ENCODE assay signal across 1 cellular context in the genomic region with DNA sequence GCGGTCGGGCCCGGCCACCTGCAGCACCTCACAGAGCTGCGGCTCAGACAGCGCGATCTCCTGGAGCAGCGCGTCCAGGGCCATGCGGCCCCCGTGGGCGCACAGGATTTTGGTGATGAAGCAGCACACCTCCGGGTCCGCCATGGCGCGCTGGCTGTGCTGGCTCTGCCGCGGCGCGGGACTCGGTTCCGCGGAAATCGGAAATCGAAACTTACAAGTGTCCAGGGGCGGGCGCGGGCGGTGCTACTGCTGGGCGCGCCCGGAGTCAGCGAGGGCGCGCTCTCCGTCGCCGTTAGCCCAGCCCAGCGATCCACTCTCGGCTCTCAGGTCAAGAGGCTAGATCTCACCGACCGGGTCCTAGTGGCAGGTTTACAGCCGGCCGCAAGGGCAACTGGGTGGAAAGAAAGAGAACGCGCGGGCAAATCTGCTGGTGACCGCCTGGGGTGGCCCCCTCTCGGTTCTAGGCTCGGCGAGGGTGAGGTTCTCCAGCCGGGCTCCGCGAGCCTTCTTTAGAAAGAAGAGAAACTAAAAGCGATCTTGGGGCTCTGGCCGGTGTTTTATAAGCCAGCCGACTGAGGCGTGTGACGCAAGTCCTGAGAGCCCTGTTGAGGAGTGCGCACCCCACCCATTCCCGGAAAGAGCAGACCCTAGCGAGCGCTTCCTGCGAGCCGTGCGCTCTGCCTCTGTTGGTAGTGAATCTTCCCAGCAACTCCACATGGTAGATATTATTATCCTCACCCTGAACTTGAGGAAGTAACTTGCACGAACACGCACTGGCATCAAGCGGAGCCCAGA.
TF ChIP-seq lines count a peak whose summit lies in the region.

A gene (minus strand): TSS at position 533 of the 795 bp plus-strand sequence. CDS start 389 bp downstream, at position 144.

TF ChIP-seq in K562, 482 proteins besides CTCF, POLR2A, EP300 and RAD21 (continued from another document and continues in another):
- TF ChIP-seq, protein P1, sequence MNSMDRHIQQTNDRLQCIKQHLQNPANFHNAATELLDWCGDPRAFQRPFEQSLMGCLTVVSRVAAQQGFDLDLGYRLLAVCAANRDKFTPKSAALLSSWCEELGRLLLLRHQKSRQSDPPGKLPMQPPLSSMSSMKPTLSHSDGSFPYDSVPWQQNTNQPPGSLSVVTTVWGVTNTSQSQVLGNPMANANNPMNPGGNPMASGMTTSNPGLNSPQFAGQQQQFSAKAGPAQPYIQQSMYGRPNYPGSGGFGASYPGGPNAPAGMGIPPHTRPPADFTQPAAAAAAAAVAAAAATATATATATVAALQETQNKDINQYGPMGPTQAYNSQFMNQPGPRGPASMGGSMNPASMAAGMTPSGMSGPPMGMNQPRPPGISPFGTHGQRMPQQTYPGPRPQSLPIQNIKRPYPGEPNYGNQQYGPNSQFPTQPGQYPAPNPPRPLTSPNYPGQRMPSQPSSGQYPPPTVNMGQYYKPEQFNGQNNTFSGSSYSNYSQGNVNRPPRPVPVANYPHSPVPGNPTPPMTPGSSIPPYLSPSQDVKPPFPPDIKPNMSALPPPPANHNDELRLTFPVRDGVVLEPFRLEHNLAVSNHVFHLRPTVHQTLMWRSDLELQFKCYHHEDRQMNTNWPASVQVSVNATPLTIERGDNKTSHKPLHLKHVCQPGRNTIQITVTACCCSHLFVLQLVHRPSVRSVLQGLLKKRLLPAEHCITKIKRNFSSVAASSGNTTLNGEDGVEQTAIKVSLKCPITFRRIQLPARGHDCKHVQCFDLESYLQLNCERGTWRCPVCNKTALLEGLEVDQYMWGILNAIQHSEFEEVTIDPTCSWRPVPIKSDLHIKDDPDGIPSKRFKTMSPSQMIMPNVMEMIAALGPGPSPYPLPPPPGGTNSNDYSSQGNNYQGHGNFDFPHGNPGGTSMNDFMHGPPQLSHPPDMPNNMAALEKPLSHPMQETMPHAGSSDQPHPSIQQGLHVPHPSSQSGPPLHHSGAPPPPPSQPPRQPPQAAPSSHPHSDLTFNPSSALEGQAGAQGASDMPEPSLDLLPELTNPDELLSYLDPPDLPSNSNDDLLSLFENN (IDR thresholded peaks at IDR 0.05; ENCODE audit: low read depth in 2 of 2, low read length in 2 of 2): no peak; a peak in 1 of 4 replicates
- TF ChIP-seq ZBTB8A (IDR thresholded peaks at IDR 0.05; ENCODE audit: partially characterized antibody) (no peak), WHSC1 (IDR thresholded peaks at IDR 0.05; ENCODE audit: low read length) (no peak), ZNF12 (CRISPR knock-in tag; IDR thresholded peaks at IDR 0.05) (no peak; the same call in 1 of the 2 replicates), ETV5 (CRISPR knock-in tag; IDR thresholded peaks at IDR 0.05; ENCODE audit: low read depth) (peak; percentile 69), RFX7 (CRISPR knock-in tag; IDR thresholded peaks at IDR 0.05) (no peak), ZBTB17 (CRISPR knock-in tag; IDR thresholded peaks at IDR 0.05) (peak; percentile 86; the same call in 1 of the 2 replicates), ELF4 (CRISPR knock-in tag; IDR thresholded peaks at IDR 0.05) (peak; percentile 64; the same call in 1 of the 2 replicates), ZNF217 (CRISPR knock-in tag; IDR thresholded peaks at IDR 0.05) (no peak), PHF20 (IDR thresholded peaks at IDR 0.05; ENCODE audit: partially characterized antibody) (peak; percentile 78), ILF3 (IDR thresholded peaks at IDR 0.05; ENCODE audit: borderline replicate concordance) (no peak), NFE2 (IDR thresholded peaks at IDR 0.05; ENCODE audit: low read depth) (no peak), HOXB6 (CRISPR knock-in tag; IDR thresholded peaks at IDR 0.05; ENCODE audit: borderline replicate concordance) (no peak), RAD51 (IDR thresholded peaks at IDR 0.05; ENCODE audit: borderline replicate concordance, low read depth) (peak; percentile 36; the same call in 1 of the 2 replicates), ZNF133 (CRISPR knock-in tag; IDR thresholded peaks at IDR 0.05) (no peak), ESRRB (CRISPR knock-in tag; IDR thresholded peaks at IDR 0.05; ENCODE audit: borderline replicate concordance) (no peak), NELFE (IDR thresholded peaks at IDR 0.05; ENCODE audit: insufficient read depth, insufficient read length) (no peak), PHF8 (IDR thresholded peaks at IDR 0.05; ENCODE audit: borderline replicate concordance, low read length) (peak; percentile 96), ZBTB1 (CRISPR knock-in tag; IDR thresholded peaks at IDR 0.05; ENCODE audit: borderline replicate concordance, low read depth) (peak; percentile 0; the same call in 1 of the 2 replicates), NEUROD1 (IDR thresholded peaks at IDR 0.05; ENCODE audit: borderline replicate concordance, low read depth, low read length, partially characterized antibody) (peak; percentile 29), EP400 (IDR thresholded peaks at IDR 0.05) (peak; percentile 88), ZNF778 (CRISPR knock-in tag; IDR thresholded peaks at IDR 0.05) (no peak), POLR2B (IDR thresholded peaks at IDR 0.05; ENCODE audit: low read depth, partially characterized antibody) (peak; percentile 77), NFXL1 (CRISPR knock-in tag; IDR thresholded peaks at IDR 0.05) (0 out of 2 replicates have a peak, but pooled peaks have one; percentile 26), SRSF1 (IDR thresholded peaks at IDR 0.05; ENCODE audit: low read depth, low read length) (peak; percentile 78; the same call in 1 of the 2 replicates)
- TF ChIP-seq, protein P2, sequence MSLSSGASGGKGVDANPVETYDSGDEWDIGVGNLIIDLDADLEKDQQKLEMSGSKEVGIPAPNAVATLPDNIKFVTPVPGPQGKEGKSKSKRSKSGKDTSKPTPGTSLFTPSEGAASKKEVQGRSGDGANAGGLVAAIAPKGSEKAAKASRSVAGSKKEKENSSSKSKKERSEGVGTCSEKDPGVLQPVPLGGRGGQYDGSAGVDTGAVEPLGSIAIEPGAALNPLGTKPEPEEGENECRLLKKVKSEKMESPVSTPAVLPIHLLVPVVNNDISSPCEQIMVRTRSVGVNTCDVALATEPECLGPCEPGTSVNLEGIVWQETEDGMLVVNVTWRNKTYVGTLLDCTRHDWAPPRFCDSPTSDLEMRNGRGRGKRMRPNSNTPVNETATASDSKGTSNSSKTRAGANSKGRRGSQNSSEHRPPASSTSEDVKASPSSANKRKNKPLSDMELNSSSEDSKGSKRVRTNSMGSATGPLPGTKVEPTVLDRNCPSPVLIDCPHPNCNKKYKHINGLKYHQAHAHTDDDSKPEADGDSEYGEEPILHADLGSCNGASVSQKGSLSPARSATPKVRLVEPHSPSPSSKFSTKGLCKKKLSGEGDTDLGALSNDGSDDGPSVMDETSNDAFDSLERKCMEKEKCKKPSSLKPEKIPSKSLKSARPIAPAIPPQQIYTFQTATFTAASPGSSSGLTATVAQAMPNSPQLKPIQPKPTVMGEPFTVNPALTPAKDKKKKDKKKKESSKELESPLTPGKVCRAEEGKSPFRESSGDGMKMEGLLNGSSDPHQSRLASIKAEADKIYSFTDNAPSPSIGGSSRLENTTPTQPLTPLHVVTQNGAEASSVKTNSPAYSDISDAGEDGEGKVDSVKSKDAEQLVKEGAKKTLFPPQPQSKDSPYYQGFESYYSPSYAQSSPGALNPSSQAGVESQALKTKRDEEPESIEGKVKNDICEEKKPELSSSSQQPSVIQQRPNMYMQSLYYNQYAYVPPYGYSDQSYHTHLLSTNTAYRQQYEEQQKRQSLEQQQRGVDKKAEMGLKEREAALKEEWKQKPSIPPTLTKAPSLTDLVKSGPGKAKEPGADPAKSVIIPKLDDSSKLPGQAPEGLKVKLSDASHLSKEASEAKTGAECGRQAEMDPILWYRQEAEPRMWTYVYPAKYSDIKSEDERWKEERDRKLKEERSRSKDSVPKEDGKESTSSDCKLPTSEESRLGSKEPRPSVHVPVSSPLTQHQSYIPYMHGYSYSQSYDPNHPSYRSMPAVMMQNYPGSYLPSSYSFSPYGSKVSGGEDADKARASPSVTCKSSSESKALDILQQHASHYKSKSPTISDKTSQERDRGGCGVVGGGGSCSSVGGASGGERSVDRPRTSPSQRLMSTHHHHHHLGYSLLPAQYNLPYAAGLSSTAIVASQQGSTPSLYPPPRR (CRISPR knock-in tag; IDR thresholded peaks at IDR 0.05; ENCODE audit: borderline replicate concordance): peak; percentile 85; the same call in 1 of the 2 replicates
- TF ChIP-seq, protein P3, sequence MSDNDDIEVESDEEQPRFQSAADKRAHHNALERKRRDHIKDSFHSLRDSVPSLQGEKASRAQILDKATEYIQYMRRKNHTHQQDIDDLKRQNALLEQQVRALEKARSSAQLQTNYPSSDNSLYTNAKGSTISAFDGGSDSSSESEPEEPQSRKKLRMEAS (CRISPR knock-in tag; IDR thresholded peaks at IDR 0.05): peak; percentile 94
- TF ChIP-seq, protein P4, sequence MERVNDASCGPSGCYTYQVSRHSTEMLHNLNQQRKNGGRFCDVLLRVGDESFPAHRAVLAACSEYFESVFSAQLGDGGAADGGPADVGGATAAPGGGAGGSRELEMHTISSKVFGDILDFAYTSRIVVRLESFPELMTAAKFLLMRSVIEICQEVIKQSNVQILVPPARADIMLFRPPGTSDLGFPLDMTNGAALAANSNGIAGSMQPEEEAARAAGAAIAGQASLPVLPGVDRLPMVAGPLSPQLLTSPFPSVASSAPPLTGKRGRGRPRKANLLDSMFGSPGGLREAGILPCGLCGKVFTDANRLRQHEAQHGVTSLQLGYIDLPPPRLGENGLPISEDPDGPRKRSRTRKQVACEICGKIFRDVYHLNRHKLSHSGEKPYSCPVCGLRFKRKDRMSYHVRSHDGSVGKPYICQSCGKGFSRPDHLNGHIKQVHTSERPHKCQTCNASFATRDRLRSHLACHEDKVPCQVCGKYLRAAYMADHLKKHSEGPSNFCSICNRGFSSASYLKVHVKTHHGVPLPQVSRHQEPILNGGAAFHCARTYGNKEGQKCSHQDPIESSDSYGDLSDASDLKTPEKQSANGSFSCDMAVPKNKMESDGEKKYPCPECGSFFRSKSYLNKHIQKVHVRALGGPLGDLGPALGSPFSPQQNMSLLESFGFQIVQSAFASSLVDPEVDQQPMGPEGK (CRISPR knock-in tag; IDR thresholded peaks at IDR 0.05; ENCODE audit: borderline replicate concordance): no peak
- TF ChIP-seq, protein P5, sequence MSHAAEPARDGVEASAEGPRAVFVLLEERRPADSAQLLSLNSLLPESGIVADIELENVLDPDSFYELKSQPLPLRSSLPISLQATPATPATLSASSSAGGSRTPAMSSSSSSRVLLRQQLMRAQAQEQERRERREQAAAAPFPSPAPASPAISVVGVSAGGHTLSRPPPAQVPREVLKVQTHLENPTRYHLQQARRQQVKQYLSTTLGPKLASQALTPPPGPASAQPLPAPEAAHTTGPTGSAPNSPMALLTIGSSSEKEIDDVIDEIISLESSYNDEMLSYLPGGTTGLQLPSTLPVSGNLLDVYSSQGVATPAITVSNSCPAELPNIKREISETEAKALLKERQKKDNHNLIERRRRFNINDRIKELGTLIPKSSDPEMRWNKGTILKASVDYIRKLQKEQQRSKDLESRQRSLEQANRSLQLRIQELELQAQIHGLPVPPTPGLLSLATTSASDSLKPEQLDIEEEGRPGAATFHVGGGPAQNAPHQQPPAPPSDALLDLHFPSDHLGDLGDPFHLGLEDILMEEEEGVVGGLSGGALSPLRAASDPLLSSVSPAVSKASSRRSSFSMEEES (CRISPR knock-in tag; IDR thresholded peaks at IDR 0.05): 0 out of 2 replicates have a peak, but pooled peaks have one; percentile 8
- TF ChIP-seq, protein P6, sequence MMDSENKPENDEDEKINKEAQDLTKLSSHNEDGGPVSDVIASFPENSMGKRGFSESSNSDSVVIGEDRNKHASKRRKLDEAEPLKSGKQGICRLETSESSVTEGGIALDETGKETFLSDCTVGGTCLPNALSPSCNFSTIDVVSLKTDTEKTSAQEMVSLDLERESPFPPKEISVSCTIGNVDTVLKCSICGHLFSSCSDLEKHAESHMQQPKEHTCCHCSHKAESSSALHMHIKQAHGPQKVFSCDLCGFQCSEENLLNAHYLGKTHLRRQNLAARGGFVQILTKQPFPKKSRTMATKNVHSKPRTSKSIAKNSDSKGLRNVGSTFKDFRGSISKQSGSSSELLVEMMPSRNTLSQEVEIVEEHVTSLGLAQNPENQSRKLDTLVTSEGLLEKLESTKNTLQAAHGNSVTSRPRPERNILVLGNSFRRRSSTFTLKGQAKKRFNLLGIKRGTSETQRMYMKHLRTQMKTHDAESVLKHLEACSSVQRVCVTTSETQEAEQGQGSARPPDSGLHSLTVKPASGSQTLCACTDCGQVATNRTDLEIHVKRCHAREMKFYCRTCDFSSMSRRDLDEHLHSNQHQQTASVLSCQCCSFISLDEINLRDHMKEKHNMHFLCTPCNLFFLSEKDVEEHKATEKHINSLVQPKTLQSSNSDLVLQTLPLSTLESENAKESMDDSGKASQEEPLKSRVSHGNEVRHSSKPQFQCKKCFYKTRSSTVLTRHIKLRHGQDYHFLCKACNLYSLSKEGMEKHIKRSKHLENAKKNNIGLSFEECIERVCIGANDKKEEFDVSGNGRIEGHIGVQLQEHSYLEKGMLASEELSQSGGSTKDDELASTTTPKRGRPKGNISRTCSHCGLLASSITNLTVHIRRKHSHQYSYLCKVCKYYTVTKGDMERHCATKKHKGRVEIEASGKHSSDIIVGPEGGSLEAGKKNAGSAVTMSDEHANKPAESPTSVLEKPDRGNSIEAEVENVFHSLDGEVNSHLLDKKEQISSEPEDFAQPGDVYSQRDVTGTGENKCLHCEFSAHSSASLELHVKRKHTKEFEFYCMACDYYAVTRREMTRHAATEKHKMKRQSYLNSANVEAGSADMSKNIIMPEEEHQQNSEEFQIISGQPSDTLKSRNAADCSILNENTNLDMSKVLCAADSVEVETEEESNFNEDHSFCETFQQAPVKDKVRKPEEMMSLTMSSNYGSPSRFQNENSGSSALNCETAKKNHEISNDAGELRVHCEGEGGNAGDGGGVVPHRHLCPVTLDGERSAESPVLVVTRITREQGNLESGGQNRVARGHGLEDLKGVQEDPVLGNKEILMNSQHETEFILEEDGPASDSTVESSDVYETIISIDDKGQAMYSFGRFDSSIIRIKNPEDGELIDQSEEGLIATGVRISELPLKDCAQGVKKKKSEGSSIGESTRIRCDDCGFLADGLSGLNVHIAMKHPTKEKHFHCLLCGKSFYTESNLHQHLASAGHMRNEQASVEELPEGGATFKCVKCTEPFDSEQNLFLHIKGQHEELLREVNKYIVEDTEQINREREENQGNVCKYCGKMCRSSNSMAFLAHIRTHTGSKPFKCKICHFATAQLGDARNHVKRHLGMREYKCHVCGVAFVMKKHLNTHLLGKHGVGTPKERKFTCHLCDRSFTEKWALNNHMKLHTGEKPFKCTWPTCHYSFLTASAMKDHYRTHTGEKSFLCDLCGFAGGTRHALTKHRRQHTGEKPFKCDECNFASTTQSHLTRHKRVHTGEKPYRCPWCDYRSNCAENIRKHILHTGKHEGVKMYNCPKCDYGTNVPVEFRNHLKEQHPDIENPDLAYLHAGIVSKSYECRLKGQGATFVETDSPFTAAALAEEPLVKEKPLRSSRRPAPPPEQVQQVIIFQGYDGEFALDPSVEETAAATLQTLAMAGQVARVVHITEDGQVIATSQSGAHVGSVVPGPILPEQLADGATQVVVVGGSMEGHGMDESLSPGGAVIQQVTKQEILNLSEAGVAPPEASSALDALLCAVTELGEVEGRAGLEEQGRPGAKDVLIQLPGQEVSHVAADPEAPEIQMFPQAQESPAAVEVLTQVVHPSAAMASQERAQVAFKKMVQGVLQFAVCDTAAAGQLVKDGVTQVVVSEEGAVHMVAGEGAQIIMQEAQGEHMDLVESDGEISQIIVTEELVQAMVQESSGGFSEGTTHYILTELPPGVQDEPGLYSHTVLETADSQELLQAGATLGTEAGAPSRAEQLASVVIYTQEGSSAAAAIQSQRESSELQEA (IDR thresholded peaks at IDR 0.05; ENCODE audit: low read depth): no peak
- TF ChIP-seq, protein P7, sequence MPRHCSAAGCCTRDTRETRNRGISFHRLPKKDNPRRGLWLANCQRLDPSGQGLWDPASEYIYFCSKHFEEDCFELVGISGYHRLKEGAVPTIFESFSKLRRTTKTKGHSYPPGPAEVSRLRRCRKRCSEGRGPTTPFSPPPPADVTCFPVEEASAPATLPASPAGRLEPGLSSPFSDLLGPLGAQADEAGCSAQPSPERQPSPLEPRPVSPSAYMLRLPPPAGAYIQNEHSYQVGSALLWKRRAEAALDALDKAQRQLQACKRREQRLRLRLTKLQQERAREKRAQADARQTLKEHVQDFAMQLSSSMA (CRISPR knock-in tag; IDR thresholded peaks at IDR 0.05): no peak; the same call in 1 of the 2 replicates
